ENCODE assay signal across 25 cellular contexts in the genomic region with DNA sequence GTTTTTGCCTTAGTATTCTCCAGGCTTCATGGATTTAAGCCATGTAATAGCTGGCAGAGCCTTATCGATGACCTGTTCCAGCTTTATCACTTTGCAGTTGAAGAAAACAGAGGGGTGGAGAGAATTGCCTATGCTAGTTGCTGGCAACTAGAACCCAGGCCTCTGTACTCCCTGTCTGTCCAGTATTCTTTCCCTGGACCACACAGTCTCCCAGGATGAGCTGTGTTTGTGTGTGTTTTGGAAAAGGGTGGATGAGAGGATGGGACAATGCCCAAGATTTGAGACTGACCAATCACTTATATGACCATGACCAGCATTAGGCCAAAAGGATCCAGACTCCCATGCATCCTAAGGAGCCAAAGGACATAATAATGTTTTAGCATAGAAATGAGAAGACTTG.
"Had no signal": no experiment of that assay in that cellular context is flagged by ENCODE, and none has a peak within 500 bp of the region (broad histone marks: within the 10 kb centered on the region; RNA-seq: fewer than 3 reads in every experiment).

No MANE protein-coding gene starts in this region.

- H3K4me1 ChIP-seq: body of pancreas had no signal

- H3K36me3 ChIP-seq: ovary, sigmoid colon, thoracic aorta had no signal

- FAIRE-seq: endothelial cell of umbilical vein, small intestine, urothelium cell line had no signal

- H3K27me3 ChIP-seq: body of pancreas, dorsolateral prefrontal cortex, ovary, sigmoid colon had no signal

- ATAC-seq: activated CD8-positive, alpha-beta T cell treated with anti-CD3 and anti-CD28 coated beads for 36 hours; activated naive CD4-positive, alpha-beta T cell treated with anti-CD3 and anti-CD28 coated beads, Interleukin-2, amount 50 U/mL, for 72 hours; activated T-cell treated with anti-CD3 and anti-CD28 coated beads, Interleukin-2, amount 50 U/mL, for 72 hours; body of pancreas; left lobe of liver; stimulated activated effector memory CD8-positive, alpha-beta T cell treated with anti-CD3 and anti-CD28 coated beads, Interleukin-12 subunit alpha, Interleukin-12 subunit beta, amount 100 ng/mL, for 72 hours had no signal

- DNase-seq: activated CD4-positive, alpha-beta T cell treated with anti-CD3 and anti-CD28 coated beads, Interleukin-2, amount 10 ng/mL, durations not matched to agents 7 days and 5 days; activated CD4-positive, CD25-positive, alpha-beta regulatory T cell treated with anti-CD3 and anti-CD28 coated beads, Interleukin-2, amount 50 U/mL, for 72 hours; activated CD8-positive, alpha-beta T cell treated with anti-CD3 and anti-CD28 coated beads for 36 hours; activated naive CD4-positive, alpha-beta T cell; activated T-cell treated with anti-CD3 and anti-CD28 coated beads for 4 hours; activated T-cell treated with anti-CD3 and anti-CD28 coated beads, Interleukin-2, amount 50 U/mL, for 72 hours; anterior cingulate cortex; body of pancreas; dorsolateral prefrontal cortex; effector memory CD4-positive, alpha-beta T cell; foreskin fibroblast; kidney glomerular epithelial cell; nephron progenitor cell; ovary; sigmoid colon; small intestine; stimulated activated CD4-positive, alpha-beta T cell treated with anti-CD3 and anti-CD28 coated beads, Interleukin-4, amount 100 ng/mL, for 24 hours; T1000 had no signal

- H3K9me3 ChIP-seq: body of pancreas, ovary, sigmoid colon, thoracic aorta had no signal

- H3K4me3 ChIP-seq: body of pancreas, coronary artery, dorsolateral prefrontal cortex, ovary, sigmoid colon, thoracic aorta had no signal

- H3K27ac ChIP-seq: body of pancreas, coronary artery, dorsolateral prefrontal cortex, ovary, thoracic aorta had no signal
